Comparison of ENCODE assay signal across 1 cellular context in the genomic region with DNA sequence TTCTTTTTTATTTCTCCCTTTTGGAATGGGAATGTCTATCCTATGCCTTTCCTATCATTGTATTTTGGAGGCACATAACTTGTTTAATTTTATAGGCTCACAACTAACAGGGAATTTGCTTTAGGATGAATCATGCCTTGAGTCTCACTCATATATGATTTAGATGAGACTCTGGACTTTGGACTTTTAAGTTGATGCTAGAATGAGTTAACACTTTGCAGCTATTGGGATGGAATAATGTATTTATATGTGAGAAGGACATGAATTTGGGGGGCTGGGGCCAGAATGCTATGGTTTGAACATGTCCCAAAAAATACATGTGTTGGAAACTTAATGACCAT.
A peak's percentile ranks its signal among the peaks of the same experiment; 100 is the strongest.
TF ChIP-seq lines count a peak whose summit lies in the region.

No MANE protein-coding gene starts in this region.

TF ChIP-seq in A549, 52 proteins besides CTCF, POLR2A, EP300 and RAD21 (continued from another document):
- peak; percentile 17; the same call in 1 of the 2 replicates for TF ChIP-seq GATA3 (IDR thresholded peaks at IDR 0.05; ENCODE audit: borderline replicate concordance)
